In the genomic region with DNA sequence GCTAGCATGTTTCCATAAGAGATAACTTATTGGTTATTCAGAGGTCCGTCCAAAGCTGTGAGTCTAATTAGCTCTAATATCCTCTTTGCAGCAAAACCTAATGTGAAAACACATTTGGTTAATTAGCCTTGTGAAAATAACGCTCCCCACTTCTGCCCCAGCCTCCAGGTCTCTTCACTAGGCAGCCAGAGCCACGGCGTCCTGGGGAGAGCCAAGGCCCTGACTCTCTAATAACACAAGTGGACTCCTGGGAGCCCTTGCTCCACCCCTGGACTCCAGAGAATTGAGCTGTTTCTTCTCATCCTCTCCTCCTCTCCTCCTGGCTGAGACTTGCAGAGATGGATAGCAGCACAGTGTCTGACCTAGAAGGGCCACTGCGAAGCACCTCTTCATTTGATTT, we compare ENCODE assay signal across 20 cellular contexts.
"Had no signal": no experiment of that assay in that cellular context is flagged by ENCODE, and none has a peak within 500 bp of the region (broad histone marks: within the 10 kb centered on the region; RNA-seq: fewer than 3 reads in every experiment).

No MANE protein-coding gene starts in this region.

- DNase-seq: dermis blood vessel endothelial cell; dorsolateral prefrontal cortex; effector CD4-positive, alpha-beta T cell; effector memory CD4-positive, alpha-beta T cell; erythroblast; esophagus squamous epithelium; foreskin fibroblast; foreskin melanocyte; gastrocnemius medialis; glutamatergic neuron; heart right ventricle; hippocampal formation; left cardiac atrium; left lung; left ventricle myocardium superior; lower lobe of right lung; mesenchymal stem cell; mucosa of descending colon; naive B cell had no signal

- ATAC-seq: esophagus mucosa, gastrocnemius medialis, heart right ventricle, left cardiac atrium, left lung, left ventricle myocardium superior, lower lobe of right lung, mucosa of descending colon had no signal
